Comparison of ENCODE assay signal across 1 cellular context in the genomic region with DNA sequence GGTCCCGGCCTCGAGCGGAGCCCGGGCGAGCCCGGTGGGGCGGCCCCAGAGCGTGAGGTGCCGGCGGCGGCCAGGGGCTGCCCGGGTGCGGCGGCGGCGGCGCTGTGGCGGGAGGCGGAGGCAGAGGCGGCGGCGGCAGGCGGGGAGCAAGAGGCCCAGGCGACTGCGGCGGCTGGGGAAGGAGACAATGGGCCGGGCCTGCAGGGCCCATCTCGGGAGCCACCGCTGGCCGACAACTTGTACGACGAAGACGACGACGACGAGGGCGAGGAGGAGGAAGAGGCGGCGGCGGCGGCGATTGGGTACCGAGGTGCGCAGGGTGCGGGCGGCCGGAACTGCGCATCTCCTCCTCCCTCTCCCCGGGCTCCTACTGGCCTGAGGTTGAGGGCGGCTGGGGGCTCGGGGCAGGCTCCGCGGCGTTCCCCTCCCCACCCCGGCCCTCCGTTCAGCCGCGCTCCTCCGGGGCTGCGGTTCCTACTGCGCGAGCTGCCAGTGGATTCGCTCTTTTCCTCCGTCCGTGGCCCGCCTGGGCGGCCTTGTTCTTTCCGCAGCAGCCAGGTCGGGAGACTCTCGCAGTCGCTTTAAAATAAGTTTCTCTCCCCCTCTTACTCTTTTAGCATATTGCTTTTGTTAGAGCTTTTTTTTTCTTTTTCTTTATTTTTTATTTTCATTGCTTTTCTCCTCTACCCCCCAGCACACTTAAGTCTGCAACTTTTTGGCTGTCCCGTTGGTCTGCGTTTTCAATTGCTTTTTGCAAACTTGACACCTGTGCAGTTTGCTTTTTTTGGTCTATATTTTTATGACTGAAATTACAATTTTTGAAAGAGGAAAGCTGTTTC.
A peak's percentile ranks its signal among the peaks of the same experiment; 100 is the strongest.
TF ChIP-seq lines count a peak whose summit lies in the region.

No MANE protein-coding gene starts in this region.

TF ChIP-seq in K562, 482 proteins besides CTCF, POLR2A, EP300 and RAD21 (continued from another document and continues in another):
- TF ChIP-seq MEIS2 (IDR thresholded peaks at IDR 0.05; ENCODE audit: partially characterized antibody) (peak; percentile 71), ZNF655 (CRISPR knock-in tag; IDR thresholded peaks at IDR 0.05) (no peak), RBFOX2 (IDR thresholded peaks at IDR 0.05; ENCODE audit: low read depth, low read length) (peak; percentile 89), HNRNPLL (IDR thresholded peaks at IDR 0.05; ENCODE audit: low read depth, low read length, poor library complexity, severe bottlenecking) (peak; percentile 75), EP400 (IDR thresholded peaks at IDR 0.05) (no peak), SIN3B (IDR thresholded peaks at IDR 0.05; ENCODE audit: low read depth) (peak; percentile 88), ZC3H4 (CRISPR knock-in tag; IDR thresholded peaks at IDR 0.05; ENCODE audit: borderline replicate concordance) (peak; percentile 59; the same call in 1 of the 2 replicates), NONO (IDR thresholded peaks at IDR 0.05; ENCODE audit: low read depth in 2 of 2, low read length in 1 of 2) (peak in 1 of 2 experiments; percentile 63), ZNF146 (CRISPR knock-in tag; IDR thresholded peaks at IDR 0.05; ENCODE audit: unreplicated experiment) (no peak), ID3 (CRISPR knock-in tag; IDR thresholded peaks at IDR 0.05) (no peak), ID3 (tag; IDR thresholded peaks at IDR 0.05) (0 out of 2 replicates have a peak, but pooled peaks have one; percentile 40), POLR2H (tag; IDR thresholded peaks at IDR 0.05; ENCODE audit: low read depth) (peak; percentile 83), GATAD2B (IDR thresholded peaks at IDR 0.05; ENCODE audit: borderline replicate concordance) (peak; percentile 91; the same call in 1 of the 2 replicates), KDM4B (IDR thresholded peaks at IDR 0.05; ENCODE audit: borderline replicate concordance in 2 of 2, low read depth in 1 of 2) (no peak), ZFPM2 (CRISPR knock-in tag; IDR thresholded peaks at IDR 0.05) (0 out of 2 replicates have a peak, but pooled peaks have one; percentile 57), FOXA3 (CRISPR knock-in tag; conservative IDR thresholded peaks at IDR 0.05 in 1 of 2, IDR thresholded peaks at IDR 0.05 in 1 of 2) (no peak), THRAP3 (IDR thresholded peaks at IDR 0.05; ENCODE audit: borderline replicate concordance) (no peak), SPI1 (IDR thresholded peaks at IDR 0.05; ENCODE audit: borderline replicate concordance, low read depth, low read length) (0 out of 2 replicates have a peak, but pooled peaks have one; percentile 15), L3MBTL2 (IDR thresholded peaks at IDR 0.05) (peak; percentile 5; the same call in 1 of the 2 replicates), ETV1 (tag; conservative IDR thresholded peaks at IDR 0.05; ENCODE audit: low read depth) (peak; percentile 35; the same call in 1 of the 2 replicates), ERF (CRISPR knock-in tag; IDR thresholded peaks at IDR 0.05) (0 out of 2 replicates have a peak, but pooled peaks have one; percentile 8), OTX1 (CRISPR knock-in tag; IDR thresholded peaks at IDR 0.05) (0 out of 2 replicates have a peak, but pooled peaks have one; percentile 27), C11orf30 (IDR thresholded peaks at IDR 0.05; ENCODE audit: low read depth) (no peak), ZNF444 (CRISPR knock-in tag; IDR thresholded peaks at IDR 0.05) (no peak), JUND (IDR thresholded peaks at IDR 0.05; ENCODE audit: borderline replicate concordance, low read depth, low read length) (peak; percentile 16; the same call in 1 of the 2 replicates), JUND (tag; IDR thresholded peaks at IDR 0.05; ENCODE audit: borderline replicate concordance, low read depth, low read length) (no peak), U2AF1 (optimal IDR thresholded peaks at IDR 0.05; ENCODE audit: low read depth, low read length) (peak; percentile 26), WHSC1 (IDR thresholded peaks at IDR 0.05; ENCODE audit: low read length) (no peak), MIER1 (IDR thresholded peaks at IDR 0.05; ENCODE audit: low read depth) (0 out of 2 replicates have a peak, but pooled peaks have one; percentile 48), KAT2B (IDR thresholded peaks at IDR 0.05; ENCODE audit: low read depth, low read length) (no peak), ATF7 (IDR thresholded peaks at IDR 0.05) (peak; percentile 13; the same call in 1 of the 2 replicates), NR3C1 (CRISPR knock-in tag; IDR thresholded peaks at IDR 0.05) (0 out of 2 replicates have a peak, but pooled peaks have one; percentile 11), SAP30 (IDR thresholded peaks at IDR 0.05; ENCODE audit: borderline replicate concordance, insufficient read depth, low read depth, low read length, poor library complexity, severe bottlenecking) (peak; percentile 72), POLR3G (IDR thresholded peaks at IDR 0.05; ENCODE audit: extremely low read depth, insufficient read length, insufficient replicate concordance) (no peak)
- TF ChIP-seq, protein P1, sequence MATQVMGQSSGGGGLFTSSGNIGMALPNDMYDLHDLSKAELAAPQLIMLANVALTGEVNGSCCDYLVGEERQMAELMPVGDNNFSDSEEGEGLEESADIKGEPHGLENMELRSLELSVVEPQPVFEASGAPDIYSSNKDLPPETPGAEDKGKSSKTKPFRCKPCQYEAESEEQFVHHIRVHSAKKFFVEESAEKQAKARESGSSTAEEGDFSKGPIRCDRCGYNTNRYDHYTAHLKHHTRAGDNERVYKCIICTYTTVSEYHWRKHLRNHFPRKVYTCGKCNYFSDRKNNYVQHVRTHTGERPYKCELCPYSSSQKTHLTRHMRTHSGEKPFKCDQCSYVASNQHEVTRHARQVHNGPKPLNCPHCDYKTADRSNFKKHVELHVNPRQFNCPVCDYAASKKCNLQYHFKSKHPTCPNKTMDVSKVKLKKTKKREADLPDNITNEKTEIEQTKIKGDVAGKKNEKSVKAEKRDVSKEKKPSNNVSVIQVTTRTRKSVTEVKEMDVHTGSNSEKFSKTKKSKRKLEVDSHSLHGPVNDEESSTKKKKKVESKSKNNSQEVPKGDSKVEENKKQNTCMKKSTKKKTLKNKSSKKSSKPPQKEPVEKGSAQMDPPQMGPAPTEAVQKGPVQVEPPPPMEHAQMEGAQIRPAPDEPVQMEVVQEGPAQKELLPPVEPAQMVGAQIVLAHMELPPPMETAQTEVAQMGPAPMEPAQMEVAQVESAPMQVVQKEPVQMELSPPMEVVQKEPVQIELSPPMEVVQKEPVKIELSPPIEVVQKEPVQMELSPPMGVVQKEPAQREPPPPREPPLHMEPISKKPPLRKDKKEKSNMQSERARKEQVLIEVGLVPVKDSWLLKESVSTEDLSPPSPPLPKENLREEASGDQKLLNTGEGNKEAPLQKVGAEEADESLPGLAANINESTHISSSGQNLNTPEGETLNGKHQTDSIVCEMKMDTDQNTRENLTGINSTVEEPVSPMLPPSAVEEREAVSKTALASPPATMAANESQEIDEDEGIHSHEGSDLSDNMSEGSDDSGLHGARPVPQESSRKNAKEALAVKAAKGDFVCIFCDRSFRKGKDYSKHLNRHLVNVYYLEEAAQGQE (CRISPR knock-in tag; IDR thresholded peaks at IDR 0.05; ENCODE audit: low read depth) = peak; percentile 56; the same call in 1 of the 2 replicates
- TF ChIP-seq, protein P2, sequence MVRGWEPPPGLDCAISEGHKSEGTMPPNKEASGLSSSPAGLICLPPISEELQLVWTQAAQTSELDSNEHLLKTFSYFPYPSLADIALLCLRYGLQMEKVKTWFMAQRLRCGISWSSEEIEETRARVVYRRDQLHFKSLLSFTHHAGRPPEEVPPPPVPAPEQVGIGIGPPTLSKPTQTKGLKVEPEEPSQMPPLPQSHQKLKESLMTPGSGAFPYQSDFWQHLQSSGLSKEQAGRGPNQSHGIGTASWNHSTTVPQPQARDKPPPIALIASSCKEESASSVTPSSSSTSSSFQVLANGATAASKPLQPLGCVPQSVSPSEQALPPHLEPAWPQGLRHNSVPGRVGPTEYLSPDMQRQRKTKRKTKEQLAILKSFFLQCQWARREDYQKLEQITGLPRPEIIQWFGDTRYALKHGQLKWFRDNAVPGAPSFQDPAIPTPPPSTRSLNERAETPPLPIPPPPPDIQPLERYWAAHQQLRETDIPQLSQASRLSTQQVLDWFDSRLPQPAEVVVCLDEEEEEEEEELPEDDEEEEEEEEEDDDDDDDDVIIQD (CRISPR knock-in tag; IDR thresholded peaks at IDR 0.05) = peak; percentile 45; the same call in 1 of the 2 replicates
- TF ChIP-seq, protein P3, sequence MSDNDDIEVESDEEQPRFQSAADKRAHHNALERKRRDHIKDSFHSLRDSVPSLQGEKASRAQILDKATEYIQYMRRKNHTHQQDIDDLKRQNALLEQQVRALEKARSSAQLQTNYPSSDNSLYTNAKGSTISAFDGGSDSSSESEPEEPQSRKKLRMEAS (CRISPR knock-in tag; IDR thresholded peaks at IDR 0.05) = peak; percentile 13; the same call in 1 of the 2 replicates
- TF ChIP-seq, protein P4, sequence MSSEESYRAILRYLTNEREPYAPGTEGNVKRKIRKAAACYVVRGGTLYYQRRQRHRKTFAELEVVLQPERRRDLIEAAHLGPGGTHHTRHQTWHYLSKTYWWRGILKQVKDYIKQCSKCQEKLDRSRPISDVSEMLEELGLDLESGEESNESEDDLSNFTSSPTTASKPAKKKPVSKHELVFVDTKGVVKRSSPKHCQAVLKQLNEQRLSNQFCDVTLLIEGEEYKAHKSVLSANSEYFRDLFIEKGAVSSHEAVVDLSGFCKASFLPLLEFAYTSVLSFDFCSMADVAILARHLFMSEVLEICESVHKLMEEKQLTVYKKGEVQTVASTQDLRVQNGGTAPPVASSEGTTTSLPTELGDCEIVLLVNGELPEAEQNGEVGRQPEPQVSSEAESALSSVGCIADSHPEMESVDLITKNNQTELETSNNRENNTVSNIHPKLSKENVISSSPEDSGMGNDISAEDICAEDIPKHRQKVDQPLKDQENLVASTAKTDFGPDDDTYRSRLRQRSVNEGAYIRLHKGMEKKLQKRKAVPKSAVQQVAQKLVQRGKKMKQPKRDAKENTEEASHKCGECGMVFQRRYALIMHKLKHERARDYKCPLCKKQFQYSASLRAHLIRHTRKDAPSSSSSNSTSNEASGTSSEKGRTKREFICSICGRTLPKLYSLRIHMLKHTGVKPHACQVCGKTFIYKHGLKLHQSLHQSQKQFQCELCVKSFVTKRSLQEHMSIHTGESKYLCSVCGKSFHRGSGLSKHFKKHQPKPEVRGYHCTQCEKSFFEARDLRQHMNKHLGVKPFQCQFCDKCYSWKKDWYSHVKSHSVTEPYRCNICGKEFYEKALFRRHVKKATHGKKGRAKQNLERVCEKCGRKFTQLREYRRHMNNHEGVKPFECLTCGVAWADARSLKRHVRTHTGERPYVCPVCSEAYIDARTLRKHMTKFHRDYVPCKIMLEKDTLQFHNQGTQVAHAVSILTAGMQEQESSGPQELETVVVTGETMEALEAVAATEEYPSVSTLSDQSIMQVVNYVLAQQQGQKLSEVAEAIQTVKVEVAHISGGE (CRISPR knock-in tag; IDR thresholded peaks at IDR 0.05) = 0 out of 6 replicates have a peak, but pooled peaks of 1 of the 3 experiments have one; percentile 47
- TF ChIP-seq, protein P5, sequence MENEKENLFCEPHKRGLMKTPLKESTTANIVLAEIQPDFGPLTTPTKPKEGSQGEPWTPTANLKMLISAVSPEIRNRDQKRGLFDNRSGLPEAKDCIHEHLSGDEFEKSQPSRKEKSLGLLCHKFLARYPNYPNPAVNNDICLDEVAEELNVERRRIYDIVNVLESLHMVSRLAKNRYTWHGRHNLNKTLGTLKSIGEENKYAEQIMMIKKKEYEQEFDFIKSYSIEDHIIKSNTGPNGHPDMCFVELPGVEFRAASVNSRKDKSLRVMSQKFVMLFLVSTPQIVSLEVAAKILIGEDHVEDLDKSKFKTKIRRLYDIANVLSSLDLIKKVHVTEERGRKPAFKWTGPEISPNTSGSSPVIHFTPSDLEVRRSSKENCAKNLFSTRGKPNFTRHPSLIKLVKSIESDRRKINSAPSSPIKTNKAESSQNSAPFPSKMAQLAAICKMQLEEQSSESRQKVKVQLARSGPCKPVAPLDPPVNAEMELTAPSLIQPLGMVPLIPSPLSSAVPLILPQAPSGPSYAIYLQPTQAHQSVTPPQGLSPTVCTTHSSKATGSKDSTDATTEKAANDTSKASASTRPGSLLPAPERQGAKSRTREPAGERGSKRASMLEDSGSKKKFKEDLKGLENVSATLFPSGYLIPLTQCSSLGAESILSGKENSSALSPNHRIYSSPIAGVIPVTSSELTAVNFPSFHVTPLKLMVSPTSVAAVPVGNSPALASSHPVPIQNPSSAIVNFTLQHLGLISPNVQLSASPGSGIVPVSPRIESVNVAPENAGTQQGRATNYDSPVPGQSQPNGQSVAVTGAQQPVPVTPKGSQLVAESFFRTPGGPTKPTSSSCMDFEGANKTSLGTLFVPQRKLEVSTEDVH (IDR thresholded peaks at IDR 0.05; ENCODE audit: low read depth, partially characterized antibody) = no peak
- TF ChIP-seq, protein P6, sequence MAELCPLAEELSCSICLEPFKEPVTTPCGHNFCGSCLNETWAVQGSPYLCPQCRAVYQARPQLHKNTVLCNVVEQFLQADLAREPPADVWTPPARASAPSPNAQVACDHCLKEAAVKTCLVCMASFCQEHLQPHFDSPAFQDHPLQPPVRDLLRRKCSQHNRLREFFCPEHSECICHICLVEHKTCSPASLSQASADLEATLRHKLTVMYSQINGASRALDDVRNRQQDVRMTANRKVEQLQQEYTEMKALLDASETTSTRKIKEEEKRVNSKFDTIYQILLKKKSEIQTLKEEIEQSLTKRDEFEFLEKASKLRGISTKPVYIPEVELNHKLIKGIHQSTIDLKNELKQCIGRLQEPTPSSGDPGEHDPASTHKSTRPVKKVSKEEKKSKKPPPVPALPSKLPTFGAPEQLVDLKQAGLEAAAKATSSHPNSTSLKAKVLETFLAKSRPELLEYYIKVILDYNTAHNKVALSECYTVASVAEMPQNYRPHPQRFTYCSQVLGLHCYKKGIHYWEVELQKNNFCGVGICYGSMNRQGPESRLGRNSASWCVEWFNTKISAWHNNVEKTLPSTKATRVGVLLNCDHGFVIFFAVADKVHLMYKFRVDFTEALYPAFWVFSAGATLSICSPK (IDR thresholded peaks at IDR 0.05; ENCODE audit: borderline replicate concordance) = peak; percentile 46; the same call in 1 of the 2 replicates
